In genomic region chr1:150578278-150579109, GRCh38 we compare ENCODE assay signal across 8 cellular contexts. TPM values are rescaled to one million over a fixed set of nuclear protein-coding genes. Genes with fewer than 3 reads are reported as not detected.
DNase-seq lines count a peak whose midpoint lies in the region; ATAC-seq, FAIRE-seq and TF ChIP-seq lines count a peak whose summit lies in the region.

No MANE protein-coding gene starts in this region.

- H4K20me1 ChIP-seq in mammary epithelial cell (ENCODE audit: insufficient read depth, low read length), result peaks cover 23% of the 10 kb centered on the region

- in situ Hi-C loops in KBM-7 (cut with MboI; ENCODE audit: low pct_unique_long_range_greater_than_20kb, low sequenced_read_pairs) (no loop called here), mammary epithelial cell (cut with MboI; ENCODE audit: low sequenced_read_pairs in 2 of 2) (no loop called here)

- no peak for FAIRE-seq in small intestine (lab: Jason Lieb, UNC)

- peaks cover 70% of the 10 kb centered on the region for H3K79me2 ChIP-seq in mammary epithelial cell (ENCODE audit: insufficient read depth, low read length)

- H2AFZ ChIP-seq in mammary epithelial cell (ENCODE audit: low read depth, low read length), result no peak overlapping the region

- DNase-seq in GM04503 (ENCODE audit: low read depth) (peak; percentile 73), KBM-7 (peak; percentile 67), SK-N-MC (ENCODE audit: low read depth, low spot score) (no peak), mammary epithelial cell (peak; percentile 86), islet precursor cell (peak; percentile 78), small intestine (peak; percentile 80), DMS114 treated with DMSO at 0.1 percent for 48 hours (lab: John Stamatoyannopoulos, UW; ENCODE audit: unreplicated experiment) (no peak)

- TF ChIP-seq CTCF in mammary epithelial cell (conservative IDR thresholded peaks at IDR 0.05 in 1 of 2, IDR thresholded peaks at IDR 0.05 in 1 of 2; ENCODE audit: extremely low read depth in 1 of 2, insufficient read depth in 1 of 2, low read depth in 1 of 2, low read length in 2 of 2), result no peak

- intact Hi-C loops in mammary epithelial cell (cut with micrococcal nuclease), result loop anchor here (1.0 to 5.0 kb wide), 4 partner anchors 26 to 119 kb away; partner anchors contain the start of gene GOLPH3L

- CTCF ChIA-PET in mammary epithelial cell (lab: Charles Lee; ENCODE audit: low non-redundant PET), result no interaction called here

- H3K4me1 ChIP-seq in mammary epithelial cell (ENCODE audit: insufficient read depth, low read length) (peaks cover 23% of the 10 kb centered on the region), small intestine (ENCODE audit: control insufficient read depth in 2 of 2, insufficient read depth in 1 of 2, low read depth in 1 of 2, low read length in 1 of 2) (peaks cover 3 to 5% of the 10 kb centered on the region in 2 donors)

- peaks cover 51% of the 10 kb centered on the region for H3K36me3 ChIP-seq in SK-N-MC (ENCODE audit: insufficient read depth, low read length)
- H3K36me3 ChIP-seq in mammary epithelial cell (ENCODE audit: insufficient read depth, low read length), result peaks cover 37% of the 10 kb centered on the region
- H3K36me3 ChIP-seq in small intestine (ENCODE audit: control insufficient read depth in 2 of 2, insufficient read depth in 2 of 2, low read length in 2 of 2), result peaks cover 10 to 11% of the 10 kb centered on the region in 2 donors

- H3K9me3 ChIP-seq in SK-N-MC (ENCODE audit: low read depth, low read length) (no peaks in the 10 kb centered on the region), mammary epithelial cell (replicated peaks; ENCODE audit: insufficient read depth, low read length) (no peaks in the 10 kb centered on the region), small intestine (ENCODE audit: control insufficient read depth, low read depth) (no peaks in the 10 kb centered on the region)

- H3K4me2 ChIP-seq in mammary epithelial cell (ENCODE audit: insufficient read depth, low read depth, low read length), result no peak overlapping the region

- H3K4me3 ChIP-seq in SK-N-MC (peak overlapping the region; percentile 89), mammary epithelial cell (replicated peaks in 1 of 3; ENCODE audit: insufficient read depth in 1 of 3, low read depth in 2 of 3, low read length in 3 of 3) (peak overlapping the region; percentile 77 to 97 (median 85)), small intestine (ENCODE audit: low read depth in 1 of 2, low read length in 2 of 2) (peak overlapping the region; percentile 84 to 99)

- H3K27ac ChIP-seq in SK-N-MC, result peak overlapping the region; percentile 94
- H3K27ac ChIP-seq in mammary epithelial cell (ENCODE audit: insufficient read depth, low read depth, low read length), result peak overlapping the region; percentile 89
- H3K27ac ChIP-seq in small intestine (ENCODE audit: low read depth in 1 of 2, low read length in 1 of 2), result peak overlapping the region; percentile 98 to 99

- TSS peak; percentile 27 for BruUV-seq in mammary epithelial cell (replicated peaks; lab: Mats Ljungman, UMichigan)

- whole genome bisulfite sequencing in mammary epithelial cell (ENCODE audit: low coverage, missing lambda C conversion rate), result under 1% methylated on average over 39 of the region's 49 CpGs
- 0% methylated on average over 45 to 49 of the region's 49 CpGs for WGBS in small intestine, 3 donors

- dilution Hi-C loops in mammary epithelial cell (cut with HindIII; ENCODE audit: low sequenced_read_pairs), result loop anchor here (10.0 kb wide), 1 partner anchor 64 kb away; the partner anchor contains the start of gene FALEC

- H3K9ac ChIP-seq in SK-N-MC (ENCODE audit: insufficient read length) (peak overlapping the region; percentile 93), mammary epithelial cell (ENCODE audit: insufficient read depth, low read length) (peak overlapping the region; percentile 100)

- H3K27me3 ChIP-seq in mammary epithelial cell (ENCODE audit: insufficient read depth, low read length), result no peaks in the 10 kb centered on the region
- no peaks in the 10 kb centered on the region for H3K27me3 ChIP-seq in small intestine (ENCODE audit: control insufficient read depth in 2 of 2, insufficient read depth in 2 of 2, low read length in 2 of 2)

- no peak for ATAC-seq in GM21515 (IDR thresholded peaks at IDR 0.05; ENCODE audit: unreplicated experiment)

RNA-seq across cellular contexts. Expression of gene MCL1, which starts 0.9 kb away (rescaled TPM):
- total RNA-seq in mammary epithelial cell, result 100 to 1,000 TPM; 289 to 455 TPM
- polyA plus RNA-seq in mammary epithelial cell (126 TPM), small intestine (100 to 1,000 TPM in 2 of 3 donors, 10 to 100 TPM in 1; 87.0 to 110 (median 101) TPM)
- 272 TPM for polyA minus RNA-seq in mammary epithelial cell

RNA-seq across cellular contexts. Expression of gene ADAMTSL4, which starts 29.3 kb away (rescaled TPM):
- 10 to 100 TPM in 1 of 2 donors, 1 to 10 TPM in 1; 2.9 to 98.0 TPM for total RNA-seq in mammary epithelial cell
- 4.8 TPM for polyA plus RNA-seq in mammary epithelial cell
- polyA minus RNA-seq in mammary epithelial cell, result 5.1 TPM
- polyA plus RNA-seq in small intestine, result 10 to 100 TPM in 1 of 3 donors, under 1 TPM in 2; 0.27 to 16.1 (median 0.45) TPM

RNA-seq across cellular contexts. Expression of gene ENSA, which starts 50.9 kb away (rescaled TPM):
- 100 to 1,000 TPM in 1 of 2 donors, 10 to 100 TPM in 1; 62.5 to 178 TPM for total RNA-seq in mammary epithelial cell
- 114 TPM for polyA plus RNA-seq in mammary epithelial cell
- polyA minus RNA-seq in mammary epithelial cell, result 28.8 TPM
- 100 to 1,000 TPM; 143 to 188 (median 160) TPM for polyA plus RNA-seq in small intestine

Comparison
In these comparisons a context has a peak if more than half of its experiments do, and no peak if none do; other contexts are left out.
1. DNase-seq: peak in GM04503 (single experiment), KBM-7 (single experiment), mammary epithelial cell (single experiment), islet precursor cell (single experiment) and small intestine (single experiment); none in SK-N-MC (single experiment) and DMS114 treated with DMSO at 0.1 percent for 48 hours (single experiment).
2. Peak in every context shown above with its lines, with median percentiles within 50 percentile points of each other: H3K27ac ChIP-seq and H3K4me3 ChIP-seq.